Comparison of ENCODE assay signal across 1 cellular context in genomic region chr3:98733055-98733777, GRCh38.
A peak's percentile ranks its signal among the peaks of the same experiment; 100 is the strongest.
TF ChIP-seq lines count a peak whose summit lies in the region.

No MANE protein-coding gene starts in this region.

TF ChIP-seq in HepG2, 621 proteins besides CTCF, POLR2A, EP300 and RAD21 (continued from another document and continues in another):
- TF ChIP-seq, protein P1, sequence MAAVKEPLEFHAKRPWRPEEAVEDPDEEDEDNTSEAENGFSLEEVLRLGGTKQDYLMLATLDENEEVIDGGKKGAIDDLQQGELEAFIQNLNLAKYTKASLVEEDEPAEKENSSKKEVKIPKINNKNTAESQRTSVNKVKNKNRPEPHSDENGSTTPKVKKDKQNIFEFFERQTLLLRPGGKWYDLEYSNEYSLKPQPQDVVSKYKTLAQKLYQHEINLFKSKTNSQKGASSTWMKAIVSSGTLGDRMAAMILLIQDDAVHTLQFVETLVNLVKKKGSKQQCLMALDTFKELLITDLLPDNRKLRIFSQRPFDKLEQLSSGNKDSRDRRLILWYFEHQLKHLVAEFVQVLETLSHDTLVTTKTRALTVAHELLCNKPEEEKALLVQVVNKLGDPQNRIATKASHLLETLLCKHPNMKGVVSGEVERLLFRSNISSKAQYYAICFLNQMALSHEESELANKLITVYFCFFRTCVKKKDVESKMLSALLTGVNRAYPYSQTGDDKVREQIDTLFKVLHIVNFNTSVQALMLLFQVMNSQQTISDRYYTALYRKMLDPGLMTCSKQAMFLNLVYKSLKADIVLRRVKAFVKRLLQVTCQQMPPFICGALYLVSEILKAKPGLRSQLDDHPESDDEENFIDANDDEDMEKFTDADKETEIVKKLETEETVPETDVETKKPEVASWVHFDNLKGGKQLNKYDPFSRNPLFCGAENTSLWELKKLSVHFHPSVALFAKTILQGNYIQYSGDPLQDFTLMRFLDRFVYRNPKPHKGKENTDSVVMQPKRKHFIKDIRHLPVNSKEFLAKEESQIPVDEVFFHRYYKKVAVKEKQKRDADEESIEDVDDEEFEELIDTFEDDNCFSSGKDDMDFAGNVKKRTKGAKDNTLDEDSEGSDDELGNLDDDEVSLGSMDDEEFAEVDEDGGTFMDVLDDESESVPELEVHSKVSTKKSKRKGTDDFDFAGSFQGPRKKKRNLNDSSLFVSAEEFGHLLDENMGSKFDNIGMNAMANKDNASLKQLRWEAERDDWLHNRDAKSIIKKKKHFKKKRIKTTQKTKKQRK (IDR thresholded peaks at IDR 0.05; ENCODE audit: low read length) = no peak
- TF ChIP-seq, protein P2, sequence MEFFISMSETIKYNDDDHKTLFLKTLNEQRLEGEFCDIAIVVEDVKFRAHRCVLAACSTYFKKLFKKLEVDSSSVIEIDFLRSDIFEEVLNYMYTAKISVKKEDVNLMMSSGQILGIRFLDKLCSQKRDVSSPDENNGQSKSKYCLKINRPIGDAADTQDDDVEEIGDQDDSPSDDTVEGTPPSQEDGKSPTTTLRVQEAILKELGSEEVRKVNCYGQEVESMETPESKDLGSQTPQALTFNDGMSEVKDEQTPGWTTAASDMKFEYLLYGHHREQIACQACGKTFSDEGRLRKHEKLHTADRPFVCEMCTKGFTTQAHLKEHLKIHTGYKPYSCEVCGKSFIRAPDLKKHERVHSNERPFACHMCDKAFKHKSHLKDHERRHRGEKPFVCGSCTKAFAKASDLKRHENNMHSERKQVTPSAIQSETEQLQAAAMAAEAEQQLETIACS (CRISPR knock-in tag; IDR thresholded peaks at IDR 0.05) = no peak
- TF ChIP-seq, protein P3, sequence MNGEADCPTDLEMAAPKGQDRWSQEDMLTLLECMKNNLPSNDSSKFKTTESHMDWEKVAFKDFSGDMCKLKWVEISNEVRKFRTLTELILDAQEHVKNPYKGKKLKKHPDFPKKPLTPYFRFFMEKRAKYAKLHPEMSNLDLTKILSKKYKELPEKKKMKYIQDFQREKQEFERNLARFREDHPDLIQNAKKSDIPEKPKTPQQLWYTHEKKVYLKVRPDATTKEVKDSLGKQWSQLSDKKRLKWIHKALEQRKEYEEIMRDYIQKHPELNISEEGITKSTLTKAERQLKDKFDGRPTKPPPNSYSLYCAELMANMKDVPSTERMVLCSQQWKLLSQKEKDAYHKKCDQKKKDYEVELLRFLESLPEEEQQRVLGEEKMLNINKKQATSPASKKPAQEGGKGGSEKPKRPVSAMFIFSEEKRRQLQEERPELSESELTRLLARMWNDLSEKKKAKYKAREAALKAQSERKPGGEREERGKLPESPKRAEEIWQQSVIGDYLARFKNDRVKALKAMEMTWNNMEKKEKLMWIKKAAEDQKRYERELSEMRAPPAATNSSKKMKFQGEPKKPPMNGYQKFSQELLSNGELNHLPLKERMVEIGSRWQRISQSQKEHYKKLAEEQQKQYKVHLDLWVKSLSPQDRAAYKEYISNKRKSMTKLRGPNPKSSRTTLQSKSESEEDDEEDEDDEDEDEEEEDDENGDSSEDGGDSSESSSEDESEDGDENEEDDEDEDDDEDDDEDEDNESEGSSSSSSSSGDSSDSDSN (CRISPR knock-in tag; IDR thresholded peaks at IDR 0.05) = peak; percentile 86
- no peak for TF ChIP-seq MIER3 (CRISPR knock-in tag; IDR thresholded peaks at IDR 0.05; ENCODE audit: borderline replicate concordance)
- no peak for TF ChIP-seq ZNF589 (CRISPR knock-in tag; conservative IDR thresholded peaks at IDR 0.05)
- no peak for TF ChIP-seq HIC2 (CRISPR knock-in tag; IDR thresholded peaks at IDR 0.05; ENCODE audit: low read depth)
- no peak for TF ChIP-seq ZNF83 (CRISPR knock-in tag; IDR thresholded peaks at IDR 0.05; ENCODE audit: borderline replicate concordance)
- TF ChIP-seq ZSCAN29 (CRISPR knock-in tag; conservative IDR thresholded peaks at IDR 0.05) = no peak
- 0 out of 2 replicates have a peak, but pooled peaks have one; percentile 8 for TF ChIP-seq DMAP1 (CRISPR knock-in tag; IDR thresholded peaks at IDR 0.05)
- no peak; the same call in 1 of the 2 replicates for TF ChIP-seq ZNF20 (CRISPR knock-in tag; IDR thresholded peaks at IDR 0.05)
- TF ChIP-seq, protein P4, sequence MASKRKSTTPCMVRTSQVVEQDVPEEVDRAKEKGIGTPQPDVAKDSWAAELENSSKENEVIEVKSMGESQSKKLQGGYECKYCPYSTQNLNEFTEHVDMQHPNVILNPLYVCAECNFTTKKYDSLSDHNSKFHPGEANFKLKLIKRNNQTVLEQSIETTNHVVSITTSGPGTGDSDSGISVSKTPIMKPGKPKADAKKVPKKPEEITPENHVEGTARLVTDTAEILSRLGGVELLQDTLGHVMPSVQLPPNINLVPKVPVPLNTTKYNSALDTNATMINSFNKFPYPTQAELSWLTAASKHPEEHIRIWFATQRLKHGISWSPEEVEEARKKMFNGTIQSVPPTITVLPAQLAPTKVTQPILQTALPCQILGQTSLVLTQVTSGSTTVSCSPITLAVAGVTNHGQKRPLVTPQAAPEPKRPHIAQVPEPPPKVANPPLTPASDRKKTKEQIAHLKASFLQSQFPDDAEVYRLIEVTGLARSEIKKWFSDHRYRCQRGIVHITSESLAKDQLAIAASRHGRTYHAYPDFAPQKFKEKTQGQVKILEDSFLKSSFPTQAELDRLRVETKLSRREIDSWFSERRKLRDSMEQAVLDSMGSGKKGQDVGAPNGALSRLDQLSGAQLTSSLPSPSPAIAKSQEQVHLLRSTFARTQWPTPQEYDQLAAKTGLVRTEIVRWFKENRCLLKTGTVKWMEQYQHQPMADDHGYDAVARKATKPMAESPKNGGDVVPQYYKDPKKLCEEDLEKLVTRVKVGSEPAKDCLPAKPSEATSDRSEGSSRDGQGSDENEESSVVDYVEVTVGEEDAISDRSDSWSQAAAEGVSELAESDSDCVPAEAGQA (IDR thresholded peaks at IDR 0.05; ENCODE audit: low read depth) = no peak
- TF ChIP-seq, protein P4 (CRISPR knock-in tag; IDR thresholded peaks at IDR 0.05; ENCODE audit: borderline replicate concordance) = no peak
- TF ChIP-seq CBX1 (IDR thresholded peaks at IDR 0.05; ENCODE audit: low read depth) = no peak
- TF ChIP-seq ZNF580 (CRISPR knock-in tag; IDR thresholded peaks at IDR 0.05; ENCODE audit: borderline replicate concordance, low read depth) = 0 out of 2 replicates have a peak, but pooled peaks have one; percentile 8
- TF ChIP-seq ZNF598 (CRISPR knock-in tag; IDR thresholded peaks at IDR 0.05; ENCODE audit: borderline replicate concordance) = peak; percentile 8; the same call in 1 of the 2 replicates
- TF ChIP-seq ZNF790 (CRISPR knock-in tag; IDR thresholded peaks at IDR 0.05; ENCODE audit: borderline replicate concordance) = 0 out of 2 replicates have a peak, but pooled peaks have one; percentile 48
- peak; percentile 39; the same call in 1 of the 2 replicates for TF ChIP-seq CEBPB (IDR thresholded peaks at IDR 0.05; ENCODE audit: borderline replicate concordance, low read depth, low read length)
- TF ChIP-seq ZNF282 (IDR thresholded peaks at IDR 0.05; ENCODE audit: partially characterized antibody) = no peak
- no peak for TF ChIP-seq ATRX (CRISPR knock-in tag; IDR thresholded peaks at IDR 0.05; ENCODE audit: borderline replicate concordance)
- TF ChIP-seq MAF1 (CRISPR knock-in tag; IDR thresholded peaks at IDR 0.05; ENCODE audit: borderline replicate concordance) = no peak
- 0 out of 2 replicates have a peak, but pooled peaks have one; percentile 59 for TF ChIP-seq GZF1 (CRISPR knock-in tag; IDR thresholded peaks at IDR 0.05)
- TF ChIP-seq ZNF274 (CRISPR knock-in tag; IDR thresholded peaks at IDR 0.05) = 0 out of 2 replicates have a peak, but pooled peaks have one; percentile 42
- TF ChIP-seq ZBTB25 (CRISPR knock-in tag; IDR thresholded peaks at IDR 0.05) = no peak
- no peak; the same call in 1 of the 2 replicates for TF ChIP-seq ZBTB8A (CRISPR knock-in tag; IDR thresholded peaks at IDR 0.05; ENCODE audit: borderline replicate concordance, low read depth)
- TF ChIP-seq ISL2 (CRISPR knock-in tag; IDR thresholded peaks at IDR 0.05) = 0 out of 2 replicates have a peak, but pooled peaks have one; percentile 9
- TF ChIP-seq HES4 (CRISPR knock-in tag; IDR thresholded peaks at IDR 0.05; ENCODE audit: borderline replicate concordance) = peak; percentile 75; the same call in 1 of the 2 replicates
- no peak for TF ChIP-seq ZBTB26 (CRISPR knock-in tag; IDR thresholded peaks at IDR 0.05; ENCODE audit: borderline replicate concordance)
- no peak for TF ChIP-seq ZNF773 (CRISPR knock-in tag; IDR thresholded peaks at IDR 0.05; ENCODE audit: borderline replicate concordance)
- peak; percentile 39; the same call in 1 of the 2 replicates for TF ChIP-seq ZNF687 (CRISPR knock-in tag; IDR thresholded peaks at IDR 0.05)
- TF ChIP-seq ZNF552 (CRISPR knock-in tag; IDR thresholded peaks at IDR 0.05; ENCODE audit: borderline replicate concordance) = no peak
- TF ChIP-seq YEATS4 (CRISPR knock-in tag; IDR thresholded peaks at IDR 0.05; ENCODE audit: borderline replicate concordance) = peak; percentile 64; the same call in 1 of the 2 replicates
